In the genomic region with DNA sequence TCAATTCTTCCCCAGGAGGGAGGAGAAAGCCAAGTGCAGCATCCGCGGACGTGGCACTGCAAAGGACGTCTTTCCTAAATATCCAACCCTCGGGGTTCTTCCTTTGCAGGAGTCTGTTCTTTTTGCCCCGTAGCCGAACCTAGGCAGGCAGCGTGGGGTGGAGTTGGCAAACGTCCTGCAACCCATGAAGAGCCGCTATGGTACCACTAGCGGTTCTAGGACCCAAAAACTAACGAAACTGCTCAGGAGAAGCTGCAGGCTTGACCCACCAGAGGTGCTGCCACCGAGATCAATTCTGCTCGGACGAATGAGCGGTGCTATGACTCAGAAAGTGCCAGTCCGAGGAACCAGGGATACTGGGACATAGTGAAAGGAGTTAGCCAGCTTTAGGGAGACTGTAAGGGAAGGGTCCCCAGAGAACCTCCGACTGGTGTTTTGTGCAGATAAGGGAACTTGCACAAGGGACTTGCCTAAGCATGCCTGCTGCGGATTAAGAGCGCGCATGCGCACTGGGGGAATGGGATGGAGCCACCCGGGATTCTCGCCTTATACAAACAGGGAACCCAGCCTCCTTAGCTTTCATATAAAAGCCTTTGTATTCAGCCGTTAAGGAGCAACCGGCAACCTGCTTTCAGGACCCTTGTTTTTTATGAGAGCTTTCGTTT, we compare ENCODE assay signal across 8 cellular contexts. TPM values are rescaled to one million over a fixed set of nuclear protein-coding genes. Genes with fewer than 3 reads are reported as not detected.
DNase-seq lines count a peak whose midpoint lies in the region; ATAC-seq and TF ChIP-seq lines count a peak whose summit lies in the region.

No MANE protein-coding gene starts in this region.

- no peak for TF ChIP-seq RAD21 in neural cell (conservative IDR thresholded peaks at IDR 0.05)

- CTCF ChIA-PET in RWPE1 (lab: Yijun Ruan, JAX) = interaction anchor here (1.0 to 2.0 kb wide), 2 partner anchors 24 to 98 kb away, joined by 3 to 5 read pairs; no protein-coding TSS in a partner anchor

- H3K4me2 ChIP-seq in neural cell (ENCODE audit: low read length) = peak overlapping the region; percentile 25

- H3K27ac ChIP-seq in RWPE1 = peak overlapping the region; percentile 98
- peak overlapping the region; percentile 72 for H3K27ac ChIP-seq in neural cell (ENCODE audit: low read length)
- H3K27ac ChIP-seq in substantia nigra (ENCODE audit: low read depth, low read length, poor library complexity, severe bottlenecking) = peak overlapping the region; percentile 83

- TF ChIP-seq CTCF in RWPE1 (conservative IDR thresholded peaks at IDR 0.05; ENCODE audit: low read depth) (no peak), fibroblast of villous mesenchyme (IDR thresholded peaks at IDR 0.05; ENCODE audit: insufficient read depth, low read depth, low read length) (no peak), neural cell (IDR thresholded peaks at IDR 0.05; ENCODE audit: poor library complexity, severe bottlenecking) (no peak)

- no peaks in the 10 kb centered on the region for H4K20me1 ChIP-seq in neural cell (ENCODE audit: insufficient read depth)

- H3K4me3 ChIP-seq in fibroblast of villous mesenchyme (ENCODE audit: low read depth, low read length) = peak overlapping the region; percentile 63
- H3K4me3 ChIP-seq in neural cell (ENCODE audit: low read length) = peak overlapping the region; percentile 62

- peak overlapping the region; percentile 59 for H3K9ac ChIP-seq in neural cell (ENCODE audit: low read length)

- H3K9me3 ChIP-seq in neural cell (ENCODE audit: low read length) = no peaks in the 10 kb centered on the region

- H2AFZ ChIP-seq in neural cell (ENCODE audit: low read depth, low read length) = peak overlapping the region; percentile 22

- no peaks in the 10 kb centered on the region for H3F3A ChIP-seq in neural cell (ENCODE audit: insufficient read depth, low read length, poor library complexity, severe bottlenecking)

- DNase-seq in CMK (ENCODE audit: low read depth) (peak; percentile 92), LHCN-M2 (ENCODE audit: low read depth) (peak; percentile 94), RWPE1 (ENCODE audit: low spot score) (peak; percentile 88), fibroblast of villous mesenchyme (ENCODE audit: low read depth) (peak; percentile 98), substantia nigra (lab: John Stamatoyannopoulos, UW) (peak in 45 of 49 donors; percentile 8 to 82 (median 45))
- DNase-seq in activated T-helper 9 cell treated with anti-CD3 and anti-CD28 coated beads, Interleukin-2, amount 50 U/mL, for 16 hours (ENCODE audit: low read depth) = peak; percentile 68

- peak; percentile 21 for ATAC-seq in GM21737 (IDR thresholded peaks at IDR 0.05; ENCODE audit: unreplicated experiment)

- no peaks in the 10 kb centered on the region for H3K36me3 ChIP-seq in neural cell (ENCODE audit: insufficient read depth, low read length)

- TF ChIP-seq EP300 in neural cell (conservative IDR thresholded peaks at IDR 0.05; ENCODE audit: poor library complexity, severe bottlenecking) = no peak

- H3K27me3 ChIP-seq in neural cell (ENCODE audit: insufficient read depth, low read depth, low read length) = peaks cover 69% of the 10 kb centered on the region

- POLR2A ChIA-PET in RWPE1 (lab: Yijun Ruan, JAX; ENCODE audit: low non-redundant PET) = interaction anchor here (1.0 kb wide), 1 partner anchor 57 kb away, joined by 7 read pairs; no protein-coding TSS in a partner anchor

- H3K79me2 ChIP-seq in neural cell (replicated peaks; ENCODE audit: insufficient read depth, low read length) = no peaks in the 10 kb centered on the region

- no peaks in the 10 kb centered on the region for H3K9me2 ChIP-seq in neural cell (ENCODE audit: insufficient read depth, low read length)

TF ChIP-seq in neural cell, 6 proteins besides CTCF, POLR2A, EP300 and RAD21:
- TF ChIP-seq POLR2AphosphoS5 (IDR thresholded peaks at IDR 0.05) (peak; percentile 25), TAF1 (IDR thresholded peaks at IDR 0.05; ENCODE audit: low read depth) (peak; percentile 27), SMC3 (conservative IDR thresholded peaks at IDR 0.05; ENCODE audit: poor library complexity) (no peak)
- TF ChIP-seq, protein P1, sequence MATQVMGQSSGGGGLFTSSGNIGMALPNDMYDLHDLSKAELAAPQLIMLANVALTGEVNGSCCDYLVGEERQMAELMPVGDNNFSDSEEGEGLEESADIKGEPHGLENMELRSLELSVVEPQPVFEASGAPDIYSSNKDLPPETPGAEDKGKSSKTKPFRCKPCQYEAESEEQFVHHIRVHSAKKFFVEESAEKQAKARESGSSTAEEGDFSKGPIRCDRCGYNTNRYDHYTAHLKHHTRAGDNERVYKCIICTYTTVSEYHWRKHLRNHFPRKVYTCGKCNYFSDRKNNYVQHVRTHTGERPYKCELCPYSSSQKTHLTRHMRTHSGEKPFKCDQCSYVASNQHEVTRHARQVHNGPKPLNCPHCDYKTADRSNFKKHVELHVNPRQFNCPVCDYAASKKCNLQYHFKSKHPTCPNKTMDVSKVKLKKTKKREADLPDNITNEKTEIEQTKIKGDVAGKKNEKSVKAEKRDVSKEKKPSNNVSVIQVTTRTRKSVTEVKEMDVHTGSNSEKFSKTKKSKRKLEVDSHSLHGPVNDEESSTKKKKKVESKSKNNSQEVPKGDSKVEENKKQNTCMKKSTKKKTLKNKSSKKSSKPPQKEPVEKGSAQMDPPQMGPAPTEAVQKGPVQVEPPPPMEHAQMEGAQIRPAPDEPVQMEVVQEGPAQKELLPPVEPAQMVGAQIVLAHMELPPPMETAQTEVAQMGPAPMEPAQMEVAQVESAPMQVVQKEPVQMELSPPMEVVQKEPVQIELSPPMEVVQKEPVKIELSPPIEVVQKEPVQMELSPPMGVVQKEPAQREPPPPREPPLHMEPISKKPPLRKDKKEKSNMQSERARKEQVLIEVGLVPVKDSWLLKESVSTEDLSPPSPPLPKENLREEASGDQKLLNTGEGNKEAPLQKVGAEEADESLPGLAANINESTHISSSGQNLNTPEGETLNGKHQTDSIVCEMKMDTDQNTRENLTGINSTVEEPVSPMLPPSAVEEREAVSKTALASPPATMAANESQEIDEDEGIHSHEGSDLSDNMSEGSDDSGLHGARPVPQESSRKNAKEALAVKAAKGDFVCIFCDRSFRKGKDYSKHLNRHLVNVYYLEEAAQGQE (IDR thresholded peaks at IDR 0.05; ENCODE audit: borderline replicate concordance) = no peak

RNA-seq across cellular contexts. Expression of a gene that starts 32.7 kb away (rescaled TPM):
- total RNA-seq in LHCN-M2 (2014; rRNA removed) (1.7 and 2.6 TPM in 2 replicates), fibroblast of villous mesenchyme (2.9 and 3.9 TPM in 2 replicates)
- polyA plus RNA-seq in LHCN-M2 (2012) = 1.5 TPM
- not detected in 2 replicates for polyA plus RNA-seq in neural cell
- polyA minus RNA-seq in neural cell = 0.49 and 0.58 TPM in 2 replicates

Comparison
In these comparisons a context has a peak if more than half of its experiments do, and no peak if none do; other contexts are left out.
1. Peak in every context shown above with its lines: DNase-seq, ATAC-seq, H3K4me3 ChIP-seq and H3K27ac ChIP-seq.
2. DNase-seq: peak in every context shown above with its lines; median percentile 98 in fibroblast of villous mesenchyme; 94 in LHCN-M2; 92 in CMK; 88 in RWPE1; 68 in activated T-helper 9 cell treated with anti-CD3 and anti-CD28 coated beads, Interleukin-2, amount 50 U/mL, for 16 hours; 45 in substantia nigra.